In the genomic region with DNA sequence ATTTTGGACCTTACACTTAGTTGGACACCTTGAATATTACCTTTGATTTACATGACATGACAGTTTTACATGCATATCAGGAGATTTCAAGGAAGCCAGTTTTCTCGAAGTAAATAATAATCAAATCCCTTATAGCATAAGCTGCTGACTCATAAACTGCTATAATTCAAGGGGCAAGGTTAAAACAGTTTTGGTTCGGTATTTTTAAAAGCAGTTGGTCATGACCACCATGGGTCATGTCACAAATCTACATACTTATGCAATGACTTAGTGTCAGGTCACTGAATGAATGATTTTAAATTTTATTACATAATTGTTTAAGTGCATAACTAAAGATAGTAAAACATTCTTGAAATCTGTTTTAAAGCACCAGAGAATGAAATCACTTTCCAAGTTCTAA, we compare ENCODE assay signal across 20 cellular contexts.
DNase-seq lines count a peak whose midpoint lies in the region; ATAC-seq, FAIRE-seq and TF ChIP-seq lines count a peak whose summit lies in the region.
"Had no signal": no experiment of that assay in that cellular context is flagged by ENCODE, and none has a peak within 500 bp of the region (broad histone marks: within the 10 kb centered on the region; RNA-seq: fewer than 3 reads in every experiment).

No MANE protein-coding gene starts in this region.

- no peaks in the 10 kb centered on the region for H3K9me3 ChIP-seq in muscle layer of duodenum (ENCODE audit: control insufficient read depth in 1 of 2, low read length in 2 of 2)
- H3K9me3 ChIP-seq in gastrocnemius medialis = no peaks in the 10 kb centered on the region
- H3K9me3 ChIP-seq: HAP-1 had no signal

- intact Hi-C loops in gastrocnemius medialis (cut with DNase I; ENCODE audit: low total_unique reads) = no loop called here

- H3K36me3 ChIP-seq in muscle layer of duodenum (ENCODE audit: control insufficient read depth in 1 of 2, insufficient read depth in 2 of 2, low read length in 2 of 2) = peaks cover 23 to 36% of the 10 kb centered on the region in 2 donors
- H3K36me3 ChIP-seq in gastrocnemius medialis = peaks cover 5 to 90% of the 10 kb centered on the region in 2 donors

- TF ChIP-seq CTCF in AG10803 (conservative IDR thresholded peaks at IDR 0.05; ENCODE audit: low read length) (no peak), endothelial cell (IDR thresholded peaks at IDR 0.05; ENCODE audit: unreplicated experiment) (no peak), gastrocnemius medialis (IDR thresholded peaks at IDR 0.05 in 4 of 5, conservative IDR thresholded peaks at IDR 0.05 in 1 of 5) (no peak)

- peaks cover 4 to 34% of the 10 kb centered on the region in 2 donors for H3K4me1 ChIP-seq in muscle layer of duodenum (ENCODE audit: control insufficient read depth in 1 of 2, insufficient read depth in 2 of 2, low read length in 2 of 2)
- H3K4me1 ChIP-seq in gastrocnemius medialis = peaks cover 0 to 5% of the 10 kb centered on the region in 2 donors
- H3K4me1 ChIP-seq: HAP-1, right atrium auricular region had no signal

- ATAC-seq in HG02852 (IDR thresholded peaks at IDR 0.05; ENCODE audit: unreplicated experiment) = no peak
- no peak for ATAC-seq in gastrocnemius medialis
- ATAC-seq: naive thymus-derived CD8-positive, alpha-beta T cell had no signal

- peak; percentile 35 for DNase-seq in AG10803 (ENCODE audit: low read depth)
- peak; percentile 40 for DNase-seq in HTR-8/SVneo (ENCODE audit: insufficient read length, low spot score)
- DNase-seq in cerebellar nuclear complex (lab: John Stamatoyannopoulos, UW) = no peak
- no peak for DNase-seq in endothelial cell (ENCODE audit: low spot score)
- DNase-seq in gastrocnemius medialis = no peak
- DNase-seq: central memory CD4-positive, alpha-beta T cell; endodermal cell; left ventricle myocardium inferior; naive thymus-derived CD8-positive, alpha-beta T cell; NCI-H187; NCI-H524 treated with DMSO at 0.1 percent for 48 hours; RPMI8226; stimulated activated CD4-positive, alpha-beta T cell treated with anti-CD3 and anti-CD28 coated beads, Interleukin-4, amount 100 ng/mL, for 24 hours had no signal

- H3K4me3 ChIP-seq in AG10803 (ENCODE audit: low read length) (no peak overlapping the region), muscle layer of duodenum (ENCODE audit: low read depth in 1 of 2, low read length in 2 of 2) (no peak overlapping the region), gastrocnemius medialis (no peak overlapping the region)
- H3K4me3 ChIP-seq: HAP-1, left ventricle myocardium inferior, right atrium auricular region had no signal

- in situ Hi-C loops in gastrocnemius medialis (cut with MboI; ENCODE audit: low sequenced_read_pairs in 4 of 4) = no loop called here

- FAIRE-seq in HTR-8/SVneo (lab: Jason Lieb, UNC) (no peak), endometrium (lab: Jason Lieb, UNC) (peak; percentile 88)

- no peak overlapping the region for H3K27ac Mint-ChIP-seq in endothelial cell (ENCODE audit: unreplicated experiment)
- H3K27ac Mint-ChIP-seq: activated naive CD4-positive, alpha-beta T cell treated with anti-CD3 and anti-CD28 coated beads, Interleukin-2, amount 50 U/mL, for 24 hours; endodermal cell; naive thymus-derived CD8-positive, alpha-beta T cell; T-helper 1 cell treated with Interleukin-12 subunit alpha and Interleukin-12 subunit beta and Interleukin-4 antibody, amounts not matched to agents 30 μg/mL and 1 μg/mL, for 36 hours had no signal

- no peaks in the 10 kb centered on the region for H3K27me3 Mint-ChIP-seq in endothelial cell (ENCODE audit: unreplicated experiment)
- H3K27me3 Mint-ChIP-seq: activated naive CD4-positive, alpha-beta T cell treated with anti-CD3 and anti-CD28 coated beads, Interleukin-2, amount 50 U/mL, for 24 hours; naive thymus-derived CD8-positive, alpha-beta T cell had no signal

- H3K27me3 ChIP-seq in muscle layer of duodenum (ENCODE audit: low read depth, low read length) (no peaks in the 10 kb centered on the region), gastrocnemius medialis (no peaks in the 10 kb centered on the region)
- H3K27me3 ChIP-seq: right atrium auricular region had no signal

- no peaks in the 10 kb centered on the region for H3K4me1 Mint-ChIP-seq in endothelial cell (ENCODE audit: unreplicated experiment)
- H3K4me1 Mint-ChIP-seq: activated naive CD4-positive, alpha-beta T cell treated with anti-CD3 and anti-CD28 coated beads, Interleukin-2, amount 50 U/mL, for 24 hours; endodermal cell; naive thymus-derived CD8-positive, alpha-beta T cell had no signal

- H3K36me3 Mint-ChIP-seq in endothelial cell (ENCODE audit: low read depth, unreplicated experiment) = peaks cover 32% of the 10 kb centered on the region
- H3K36me3 Mint-ChIP-seq: activated naive CD4-positive, alpha-beta T cell treated with anti-CD3 and anti-CD28 coated beads, Interleukin-2, amount 50 U/mL, for 24 hours; naive thymus-derived CD8-positive, alpha-beta T cell had no signal

- H3K27ac ChIP-seq in muscle layer of duodenum (ENCODE audit: low read length) (peak overlapping the region; percentile 36), gastrocnemius medialis (no peak overlapping the region)
- H3K27ac ChIP-seq: left ventricle myocardium inferior, right atrium auricular region had no signal

- no peak for TF ChIP-seq POLR2A in gastrocnemius medialis (IDR thresholded peaks at IDR 0.05)

- H3K9me3 Mint-ChIP-seq in endothelial cell (ENCODE audit: unreplicated experiment) = no peaks in the 10 kb centered on the region
- H3K9me3 Mint-ChIP-seq: activated naive CD4-positive, alpha-beta T cell treated with anti-CD3 and anti-CD28 coated beads, Interleukin-2, amount 50 U/mL, for 24 hours; endodermal cell; T-helper 1 cell treated with Interleukin-12 subunit alpha and Interleukin-12 subunit beta and Interleukin-4 antibody, amounts not matched to agents 30 μg/mL and 1 μg/mL, for 36 hours had no signal

- no peak overlapping the region for H3K4me3 Mint-ChIP-seq in endothelial cell (ENCODE audit: unreplicated experiment)
- H3K4me3 Mint-ChIP-seq: activated naive CD4-positive, alpha-beta T cell treated with anti-CD3 and anti-CD28 coated beads, Interleukin-2, amount 50 U/mL, for 24 hours; endodermal cell; naive thymus-derived CD8-positive, alpha-beta T cell; T-helper 1 cell treated with Interleukin-12 subunit alpha and Interleukin-12 subunit beta and Interleukin-4 antibody, amounts not matched to agents 30 μg/mL and 1 μg/mL, for 36 hours had no signal

Comparison
In these comparisons a context has a peak if more than half of its experiments do, and no peak if none do; other contexts are left out.
1. DNase-seq: peak in AG10803 (single experiment) and HTR-8/SVneo (single experiment); none in cerebellar nuclear complex (0 of 2), endothelial cell (single experiment) and gastrocnemius medialis (0 of 2).